ENCODE assay signal across 26 cellular contexts in the genomic region with DNA sequence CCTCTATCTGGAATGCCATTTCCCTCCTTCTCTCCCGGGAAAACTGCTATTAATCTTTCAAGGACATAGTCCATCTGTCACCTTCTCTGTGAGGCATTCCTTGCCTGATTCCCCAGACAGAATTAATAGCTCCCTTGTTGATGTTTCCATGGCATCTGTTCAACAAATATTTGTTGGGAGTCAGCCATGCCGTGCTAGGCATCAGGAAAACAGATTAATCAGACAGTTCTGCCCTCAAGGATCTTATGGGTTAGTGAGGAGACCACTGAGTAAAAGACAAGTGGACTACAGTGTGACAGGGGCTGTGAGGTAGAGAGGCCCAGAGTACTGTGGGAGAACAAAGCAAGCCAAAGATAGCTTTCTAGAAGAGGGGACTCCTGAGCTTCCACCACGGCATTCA. TPM values are rescaled to one million over a fixed set of nuclear protein-coding genes. Genes with fewer than 3 reads are reported as not detected.
DNase-seq lines count a peak whose midpoint lies in the region; ATAC-seq, FAIRE-seq and TF ChIP-seq lines count a peak whose summit lies in the region.
"Had no signal": no experiment of that assay in that cellular context is flagged by ENCODE, and none has a peak within 500 bp of the region (broad histone marks: within the 10 kb centered on the region; RNA-seq: fewer than 3 reads in every experiment).

No MANE protein-coding gene starts in this region.

- no peaks in the 10 kb centered on the region for H3K79me2 ChIP-seq in hepatocyte
- H3K79me2 ChIP-seq: parathyroid adenoma had no signal

- no peak for FAIRE-seq in urothelium cell line (lab: Jason Lieb, UNC)
- FAIRE-seq: astrocyte had no signal

- no peaks in the 10 kb centered on the region for H3K36me3 Mint-ChIP-seq in type B pancreatic cell
- H3K36me3 Mint-ChIP-seq: naive B cell had no signal

- no peaks in the 10 kb centered on the region for H3K9me2 ChIP-seq in hepatocyte (replicated peaks; ENCODE audit: insufficient read depth)

- H3K36me3 ChIP-seq in hepatocyte (replicated peaks; ENCODE audit: insufficient read depth, low read depth): no peaks in the 10 kb centered on the region
- H3K36me3 ChIP-seq: vagina had no signal

- H3K4me1 Mint-ChIP-seq in type B pancreatic cell (ENCODE audit: unreplicated experiment): no peaks in the 10 kb centered on the region
- H3K4me1 Mint-ChIP-seq: activated naive CD4-positive, alpha-beta T cell treated with anti-CD3 and anti-CD28 coated beads, Interleukin-2, amount 50 U/mL, for 24 hours; CD4-positive, CD25-positive, alpha-beta regulatory T cell had no signal

- TF ChIP-seq CTCF in hepatocyte (IDR thresholded peaks at IDR 0.05; ENCODE audit: poor library complexity) (no peak), type B pancreatic cell (conservative IDR thresholded peaks at IDR 0.05) (no peak)

- ATAC-seq in left ventricle myocardium superior: peak; percentile 30
- ATAC-seq in left cardiac atrium: no peak
- ATAC-seq: activated CD4-positive, CD25-positive, alpha-beta regulatory T cell treated with anti-CD3 and anti-CD28 coated beads, Interleukin-2, amount 50 U/mL, for 24 hours; Panc1; SK-N-SH treated with all-trans-retinoic acid at 6 μM for 48 hours had no signal

- H3K27ac ChIP-seq in hepatocyte: peak overlapping the region; percentile 73
- H3K27ac ChIP-seq: GM23248, parathyroid adenoma, vagina had no signal

- H3K9me3 ChIP-seq in hepatocyte (ENCODE audit: low read depth): no peaks in the 10 kb centered on the region
- H3K9me3 ChIP-seq: vagina had no signal

- H3K27me3 Mint-ChIP-seq in type B pancreatic cell: no peaks in the 10 kb centered on the region
- H3K27me3 Mint-ChIP-seq: activated naive CD4-positive, alpha-beta T cell treated with anti-CD3 and anti-CD28 coated beads, Interleukin-2, amount 50 U/mL, for 24 hours; CD4-positive, CD25-positive, alpha-beta regulatory T cell; naive B cell had no signal

- H3K4me3 Mint-ChIP-seq in type B pancreatic cell: no peak overlapping the region
- H3K4me3 Mint-ChIP-seq: activated naive CD4-positive, alpha-beta T cell treated with anti-CD3 and anti-CD28 coated beads, Interleukin-2, amount 50 U/mL, for 24 hours; CD4-positive, CD25-positive, alpha-beta regulatory T cell had no signal

- no peak overlapping the region for H3K4me3 ChIP-seq in hepatocyte
- H3K4me3 ChIP-seq: GM23248, vagina had no signal

- peaks cover 12% of the 10 kb centered on the region for H3K4me1 ChIP-seq in hepatocyte (ENCODE audit: insufficient read depth)
- H3K4me1 ChIP-seq: parathyroid adenoma, vagina had no signal

- no peak overlapping the region for H3K4me2 ChIP-seq in hepatocyte

- intact Hi-C loops in left ventricle myocardium superior (cut with micrococcal nuclease) (no loop called here), left cardiac atrium (cut with DNase I) (no loop called here)

- H3K9me3 Mint-ChIP-seq in type B pancreatic cell: no peaks in the 10 kb centered on the region
- H3K9me3 Mint-ChIP-seq: activated naive CD4-positive, alpha-beta T cell treated with anti-CD3 and anti-CD28 coated beads, Interleukin-2, amount 50 U/mL, for 24 hours; CD4-positive, CD25-positive, alpha-beta regulatory T cell; naive B cell had no signal

- 50% methylated on average over 3 of the region's 3 CpGs for WGBS in hepatocyte (ENCODE audit: low lambda C conversion rate, missing lambda C conversion rate)

- DNase-seq in left ventricle myocardium superior (no peak), left cardiac atrium (no peak), NCI-H446 treated with DMSO at 0.1 percent for 48 hours (lab: John Stamatoyannopoulos, UW) (peak; percentile 51), hepatocyte (ENCODE audit: low spot score) (peak; percentile 31), type B pancreatic cell (ENCODE audit: extremely low spot score, unreplicated experiment) (no peak), urothelium cell line (ENCODE audit: low spot score) (no peak), RPMI8226 (no peak)
- no peak for DNase-seq in stimulated activated CD4-positive, alpha-beta T cell treated with anti-CD3 and anti-CD28 coated beads, Interleukin-4, amount 100 ng/mL, for 4 hours
- DNase-seq: ACHN; activated CD8-positive, alpha-beta memory T cell treated with anti-CD3 and anti-CD28 coated beads for 24 hours; activated T-cell treated with anti-CD3 and anti-CD28 coated beads, Interleukin-2, amount 50 U/mL, for 48 hours; CD4-positive, CD25-positive, alpha-beta regulatory T cell; GM23248; head of caudate nucleus; KG1; naive B cell; NCI-H2081 treated with DMSO at 0.1 percent for 48 hours; NCI-H774; stimulated activated CD4-positive, alpha-beta T cell treated with anti-CD3 and anti-CD28 coated beads, Interleukin-2, amount 100 ng/mL, for 48 hours had no signal

- H2AFZ ChIP-seq in hepatocyte: no peak overlapping the region
- H2AFZ ChIP-seq: GM23248, parathyroid adenoma had no signal

- H4K20me1 ChIP-seq in hepatocyte (ENCODE audit: insufficient read depth, poor library complexity, severe bottlenecking): no peaks in the 10 kb centered on the region

- H3K27me3 ChIP-seq in hepatocyte: no peaks in the 10 kb centered on the region
- H3K27me3 ChIP-seq: vagina had no signal

- peak overlapping the region; percentile 64 for H3K27ac Mint-ChIP-seq in type B pancreatic cell
- H3K27ac Mint-ChIP-seq: activated naive CD4-positive, alpha-beta T cell treated with anti-CD3 and anti-CD28 coated beads, Interleukin-2, amount 50 U/mL, for 24 hours; CD4-positive, CD25-positive, alpha-beta regulatory T cell had no signal

RNA-seq across cellular contexts. Expression of gene MAGOH, which starts 11.4 kb away (rescaled TPM):
- total RNA-seq in left ventricle myocardium superior (25.0 TPM), left cardiac atrium (10 to 100 TPM; 26.1 to 26.4 TPM), hepatocyte (28.4 and 31.8 TPM in 2 replicates), type B pancreatic cell (ENCODE audit: low replicate concordance) (50.4 and 55.0 TPM in 2 replicates)
- 26.7 and 35.2 TPM in 2 replicates for polyA plus RNA-seq in hepatocyte

RNA-seq across cellular contexts. Expression of gene CZIB, which starts 29.3 kb away (rescaled TPM):
- total RNA-seq in left ventricle myocardium superior (56.4 TPM), left cardiac atrium (10 to 100 TPM; 42.4 to 53.7 TPM), hepatocyte (40.7 and 51.9 TPM in 2 replicates), type B pancreatic cell (ENCODE audit: low replicate concordance) (36.2 and 72.7 TPM in 2 replicates)
- polyA plus RNA-seq in hepatocyte: 53.9 and 61.0 TPM in 2 replicates

RNA-seq across cellular contexts. Expression of gene CPT2, which starts 53.1 kb away (rescaled TPM):
- total RNA-seq in left ventricle myocardium superior: 31.0 TPM
- 10 to 100 TPM; 15.2 to 16.7 TPM for total RNA-seq in left cardiac atrium
- 25.0 and 29.3 TPM in 2 replicates for total RNA-seq in hepatocyte
- 22.8 and 29.1 TPM in 2 replicates for polyA plus RNA-seq in hepatocyte
- 26.8 and 28.2 TPM in 2 replicates for total RNA-seq in type B pancreatic cell (ENCODE audit: low replicate concordance)

Comparison
In these comparisons a context has a peak if more than half of its experiments do, and no peak if none do; other contexts are left out.
1. DNase-seq: peak in NCI-H446 treated with DMSO at 0.1 percent for 48 hours (single experiment) and hepatocyte (single experiment); none in left ventricle myocardium superior (single experiment), left cardiac atrium (single experiment), type B pancreatic cell (single experiment), stimulated activated CD4-positive, alpha-beta T cell treated with anti-CD3 and anti-CD28 coated beads, Interleukin-4, amount 100 ng/mL, for 4 hours (0 of 2), urothelium cell line (single experiment) and RPMI8226 (single experiment).